In genomic region chr13:50513528-50513863, GRCh38 we compare ENCODE assay signal across 12 cellular contexts.
DNase-seq lines count a peak whose midpoint lies in the region; ATAC-seq, FAIRE-seq and TF ChIP-seq lines count a peak whose summit lies in the region.
"Had no signal": no experiment of that assay in that cellular context is flagged by ENCODE, and none has a peak within 500 bp of the region (broad histone marks: within the 10 kb centered on the region; RNA-seq: fewer than 3 reads in every experiment).

No MANE protein-coding gene starts in this region.

- H3K4me3 Mint-ChIP-seq in activated naive CD4-positive, alpha-beta T cell treated with anti-CD3 and anti-CD28 coated beads, Interleukin-2, amount 50 U/mL, for 24 hours = no peak overlapping the region
- no peak overlapping the region for H3K4me3 Mint-ChIP-seq in activated naive CD4-positive, alpha-beta T cell treated with anti-CD3 and anti-CD28 coated beads for 36 hours
- no peak overlapping the region for H3K4me3 Mint-ChIP-seq in astrocyte (ENCODE audit: unreplicated experiment)
- H3K4me3 Mint-ChIP-seq: natural killer cell treated with Interleukin-12 subunit alpha and Interleukin-12 subunit beta and Interleukin-15 and Interleukin-18, amount 100 ng/mL, for 72 hours; stimulated activated naive CD8-positive, alpha-beta T cell treated with anti-CD3 and anti-CD28 coated beads, Interleukin-15, Interleukin-2, amounts not matched to agents 100 ng/mL and 50 ng/mL, for 24 hours had no signal

- TF ChIP-seq POLR2A in upper lobe of left lung (IDR thresholded peaks at IDR 0.05) = no peak

- H3K9me3 ChIP-seq in astrocyte (ENCODE audit: insufficient read depth, low read depth, low read length) (no peaks in the 10 kb centered on the region), mucosa of stomach (ENCODE audit: control insufficient read depth, low read length) (no peaks in the 10 kb centered on the region), upper lobe of left lung (no peaks in the 10 kb centered on the region)

- H3K9ac ChIP-seq in astrocyte (ENCODE audit: low read length) = no peak overlapping the region
- peak overlapping the region; percentile 26 for H3K9ac ChIP-seq in mucosa of stomach (ENCODE audit: low read length)

- H3K4me1 ChIP-seq in astrocyte (ENCODE audit: insufficient read depth, low read length) (peaks cover 13% of the 10 kb centered on the region), mucosa of stomach (ENCODE audit: control insufficient read depth, insufficient read depth, low read length) (peaks cover 18% of the 10 kb centered on the region), upper lobe of left lung (peaks cover 21 to 46% (median 29%) of the 10 kb centered on the region in 4 donors)

- ATAC-seq in upper lobe of left lung (ENCODE audit: low FRiP score in 2 of 2) (no peak), HG03196 (IDR thresholded peaks at IDR 0.05; ENCODE audit: unreplicated experiment) (no peak)

- no peak for TF ChIP-seq CTCF in astrocyte (IDR thresholded peaks at IDR 0.05; ENCODE audit: insufficient read depth, low read depth, low read length)
- TF ChIP-seq CTCF in upper lobe of left lung (IDR thresholded peaks at IDR 0.05) = no peak
- TF ChIP-seq CTCF in RWPE1 (conservative IDR thresholded peaks at IDR 0.05; ENCODE audit: low read depth) = no peak

- H3K36me3 Mint-ChIP-seq in activated naive CD4-positive, alpha-beta T cell treated with anti-CD3 and anti-CD28 coated beads, Interleukin-2, amount 50 U/mL, for 24 hours = peaks cover 1% of the 10 kb centered on the region
- H3K36me3 Mint-ChIP-seq in activated naive CD4-positive, alpha-beta T cell treated with anti-CD3 and anti-CD28 coated beads for 36 hours (ENCODE audit: low read depth) = no peaks in the 10 kb centered on the region
- H3K36me3 Mint-ChIP-seq in astrocyte (ENCODE audit: low read depth, unreplicated experiment) = no peaks in the 10 kb centered on the region
- H3K36me3 Mint-ChIP-seq: natural killer cell treated with Interleukin-12 subunit alpha and Interleukin-12 subunit beta and Interleukin-15 and Interleukin-18, amount 100 ng/mL, for 72 hours had no signal

- intact Hi-C loops in activated naive CD4-positive, alpha-beta T cell treated with anti-CD3 and anti-CD28 coated beads for 36 hours (cut with micrococcal nuclease) = no loop called here

- peak overlapping the region; percentile 44 for H3K27ac Mint-ChIP-seq in activated naive CD4-positive, alpha-beta T cell treated with anti-CD3 and anti-CD28 coated beads, Interleukin-2, amount 50 U/mL, for 24 hours
- no peak overlapping the region for H3K27ac Mint-ChIP-seq in activated naive CD4-positive, alpha-beta T cell treated with anti-CD3 and anti-CD28 coated beads for 36 hours
- H3K27ac Mint-ChIP-seq in astrocyte (ENCODE audit: unreplicated experiment) = no peak overlapping the region
- H3K27ac Mint-ChIP-seq: natural killer cell treated with Interleukin-12 subunit alpha and Interleukin-12 subunit beta and Interleukin-15 and Interleukin-18, amount 100 ng/mL, for 72 hours; stimulated activated naive CD8-positive, alpha-beta T cell treated with anti-CD3 and anti-CD28 coated beads, Interleukin-15, Interleukin-2, amounts not matched to agents 100 ng/mL and 50 ng/mL, for 24 hours had no signal

- no peaks in the 10 kb centered on the region for H3K27me3 Mint-ChIP-seq in activated naive CD4-positive, alpha-beta T cell treated with anti-CD3 and anti-CD28 coated beads, Interleukin-2, amount 50 U/mL, for 24 hours
- no peaks in the 10 kb centered on the region for H3K27me3 Mint-ChIP-seq in activated naive CD4-positive, alpha-beta T cell treated with anti-CD3 and anti-CD28 coated beads for 36 hours (ENCODE audit: low read depth)
- H3K27me3 Mint-ChIP-seq in astrocyte (ENCODE audit: low read depth, unreplicated experiment) = no peaks in the 10 kb centered on the region
- H3K27me3 Mint-ChIP-seq: natural killer cell treated with Interleukin-12 subunit alpha and Interleukin-12 subunit beta and Interleukin-15 and Interleukin-18, amount 100 ng/mL, for 72 hours; stimulated activated naive CD8-positive, alpha-beta T cell treated with anti-CD3 and anti-CD28 coated beads, Interleukin-15, Interleukin-2, amounts not matched to agents 100 ng/mL and 50 ng/mL, for 24 hours had no signal

- H2AFZ ChIP-seq in astrocyte (ENCODE audit: low read depth, low read length) = peak overlapping the region; percentile 88

- no peak overlapping the region for H3K4me2 ChIP-seq in astrocyte (ENCODE audit: low read length)

- no peaks in the 10 kb centered on the region for H3K79me2 ChIP-seq in astrocyte (ENCODE audit: insufficient read depth, low read length)

- no peak for DNase-seq in activated naive CD4-positive, alpha-beta T cell treated with anti-CD3 and anti-CD28 coated beads for 36 hours
- DNase-seq in astrocyte (ENCODE audit: low read depth) (no peak), upper lobe of left lung (no peak), SHP77 (lab: John Stamatoyannopoulos, UW) (no peak), RWPE1 (ENCODE audit: low spot score) (no peak)
- DNase-seq: NCI-H1417 treated with DMSO at 0.1 percent for 48 hours; stimulated activated CD4-positive, alpha-beta T cell treated with anti-CD3 and anti-CD28 coated beads, Interleukin-4, amount 100 ng/mL, for 1 hour had no signal

- POLR2A ChIA-PET in RWPE1 (lab: Yijun Ruan, JAX; ENCODE audit: low non-redundant PET) = no interaction called here

- H3K27me3 ChIP-seq in astrocyte (ENCODE audit: insufficient read depth, low read length) (no peaks in the 10 kb centered on the region), mucosa of stomach (ENCODE audit: control insufficient read depth, insufficient read depth, low read length) (no peaks in the 10 kb centered on the region), upper lobe of left lung (no peaks in the 10 kb centered on the region)

- CTCF ChIA-PET in activated naive CD4-positive, alpha-beta T cell treated with anti-CD3 and anti-CD28 coated beads for 36 hours (lab: Charles Lee) = interaction anchor here (0.7 kb wide), 2 partner anchors 36 to 287 kb away, joined by 3 read pairs; no protein-coding TSS in a partner anchor
- CTCF ChIA-PET in RWPE1 (lab: Yijun Ruan, JAX) = interaction anchor here (0.7 kb wide), 2 partner anchors 47 to 227 kb away, joined by 4 to 5 read pairs; no protein-coding TSS in a partner anchor

- H3K4me3 ChIP-seq in astrocyte (ENCODE audit: insufficient read depth, low read depth, low read length) = no peak overlapping the region
- no peak overlapping the region for H3K4me3 ChIP-seq in mucosa of stomach (ENCODE audit: low read length)
- H3K4me3 ChIP-seq in upper lobe of left lung = no peak overlapping the region

- H3K4me1 Mint-ChIP-seq in activated naive CD4-positive, alpha-beta T cell treated with anti-CD3 and anti-CD28 coated beads, Interleukin-2, amount 50 U/mL, for 24 hours = no peaks in the 10 kb centered on the region
- H3K4me1 Mint-ChIP-seq in activated naive CD4-positive, alpha-beta T cell treated with anti-CD3 and anti-CD28 coated beads for 36 hours (ENCODE audit: low read depth) = no peaks in the 10 kb centered on the region
- peaks cover 13% of the 10 kb centered on the region for H3K4me1 Mint-ChIP-seq in astrocyte (ENCODE audit: low read depth, unreplicated experiment)

- H3K27ac ChIP-seq in astrocyte (ENCODE audit: low read depth, low read length) = no peak overlapping the region
- peak overlapping the region; percentile 76 to 87 (median 86) for H3K27ac ChIP-seq in upper lobe of left lung
- no peak overlapping the region for H3K27ac ChIP-seq in RWPE1

- H3K9me3 Mint-ChIP-seq in activated naive CD4-positive, alpha-beta T cell treated with anti-CD3 and anti-CD28 coated beads, Interleukin-2, amount 50 U/mL, for 24 hours = no peaks in the 10 kb centered on the region
- peaks cover 1% of the 10 kb centered on the region for H3K9me3 Mint-ChIP-seq in activated naive CD4-positive, alpha-beta T cell treated with anti-CD3 and anti-CD28 coated beads for 36 hours
- H3K9me3 Mint-ChIP-seq in astrocyte (ENCODE audit: unreplicated experiment) = no peaks in the 10 kb centered on the region
- H3K9me3 Mint-ChIP-seq: natural killer cell treated with Interleukin-12 subunit alpha and Interleukin-12 subunit beta and Interleukin-15 and Interleukin-18, amount 100 ng/mL, for 72 hours; stimulated activated naive CD8-positive, alpha-beta T cell treated with anti-CD3 and anti-CD28 coated beads, Interleukin-15, Interleukin-2, amounts not matched to agents 100 ng/mL and 50 ng/mL, for 24 hours had no signal

- FAIRE-seq in astrocyte (lab: Jason Lieb, UNC) = no peak

- no peak for TF ChIP-seq EP300 in upper lobe of left lung (IDR thresholded peaks at IDR 0.05)

- H4K20me1 ChIP-seq in astrocyte (ENCODE audit: insufficient read depth, low read length) = no peaks in the 10 kb centered on the region

- H3K36me3 ChIP-seq in astrocyte (ENCODE audit: insufficient read depth, low read length) = no peaks in the 10 kb centered on the region
- H3K36me3 ChIP-seq in mucosa of stomach (ENCODE audit: control insufficient read depth, insufficient read depth, low read length) = no peaks in the 10 kb centered on the region
- no peaks in the 10 kb centered on the region for H3K36me3 ChIP-seq in upper lobe of left lung

Comparison
In these comparisons a context has a peak if more than half of its experiments do, and no peak if none do; other contexts are left out.
1. H3K27ac ChIP-seq: peak in upper lobe of left lung (4 of 4); none in astrocyte (single experiment) and RWPE1 (single experiment).